Comparison of ENCODE assay signal across 1 cellular context in genomic region chrX:22803353-22803752, GRCh38.
TF ChIP-seq lines count a peak whose summit lies in the region.

No MANE protein-coding gene starts in this region.

TF ChIP-seq in HepG2, 621 proteins besides CTCF, POLR2A, EP300 and RAD21 (continued from another document):
- TF ChIP-seq, protein P1, sequence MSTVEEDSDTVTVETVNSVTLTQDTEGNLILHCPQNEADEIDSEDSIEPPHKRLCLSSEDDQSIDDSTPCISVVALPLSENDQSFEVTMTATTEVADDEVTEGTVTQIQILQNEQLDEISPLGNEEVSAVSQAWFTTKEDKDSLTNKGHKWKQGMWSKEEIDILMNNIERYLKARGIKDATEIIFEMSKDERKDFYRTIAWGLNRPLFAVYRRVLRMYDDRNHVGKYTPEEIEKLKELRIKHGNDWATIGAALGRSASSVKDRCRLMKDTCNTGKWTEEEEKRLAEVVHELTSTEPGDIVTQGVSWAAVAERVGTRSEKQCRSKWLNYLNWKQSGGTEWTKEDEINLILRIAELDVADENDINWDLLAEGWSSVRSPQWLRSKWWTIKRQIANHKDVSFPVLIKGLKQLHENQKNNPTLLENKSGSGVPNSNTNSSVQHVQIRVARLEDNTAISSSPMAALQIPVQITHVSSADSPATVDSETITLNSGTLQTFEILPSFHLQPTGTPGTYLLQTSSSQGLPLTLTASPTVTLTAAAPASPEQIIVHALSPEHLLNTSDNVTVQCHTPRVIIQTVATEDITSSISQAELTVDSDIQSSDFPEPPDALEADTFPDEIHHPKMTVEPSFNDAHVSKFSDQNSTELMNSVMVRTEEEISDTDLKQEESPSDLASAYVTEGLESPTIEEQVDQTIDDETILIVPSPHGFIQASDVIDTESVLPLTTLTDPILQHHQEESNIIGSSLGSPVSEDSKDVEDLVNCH (CRISPR knock-in tag; IDR thresholded peaks at IDR 0.05), result no peak
- no peak for TF ChIP-seq RNF2 (conservative IDR thresholded peaks at IDR 0.05; ENCODE audit: low read depth)
- TF ChIP-seq ZNF572 (CRISPR knock-in tag; IDR thresholded peaks at IDR 0.05), result no peak
- no peak for TF ChIP-seq ZNF382 (CRISPR knock-in tag; IDR thresholded peaks at IDR 0.05; ENCODE audit: borderline replicate concordance)
TF ChIP-seq in HepG2: peak in this region for 0.
